Comparison of ENCODE assay signal across 1 cellular context in the genomic region with DNA sequence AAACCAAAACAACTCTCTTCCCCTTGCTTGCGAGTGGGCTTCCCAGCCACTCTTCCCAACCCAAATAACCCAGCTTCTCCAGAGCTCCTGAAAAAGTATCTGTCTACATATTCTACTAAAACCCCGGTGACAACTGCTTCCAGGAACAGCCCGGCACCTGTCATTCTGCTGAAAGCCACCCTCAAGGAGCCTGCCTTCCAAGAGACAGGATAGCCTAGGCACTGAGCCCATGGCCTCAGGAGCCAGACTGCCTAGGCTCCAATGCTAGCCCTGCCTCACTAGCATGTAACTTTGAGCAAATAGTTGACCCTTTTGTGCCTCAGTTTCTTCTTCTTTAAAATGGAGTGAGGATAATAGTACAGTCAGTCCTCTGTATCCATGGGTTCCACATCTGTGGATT.
TF ChIP-seq lines count a peak whose summit lies in the region.

No MANE protein-coding gene starts in this region.

TF ChIP-seq in IMR-90, 13 proteins besides CTCF, POLR2A, EP300 and RAD21:
- TF ChIP-seq BHLHE40 (IDR thresholded peaks at IDR 0.05; ENCODE audit: low read depth, low read length) (no peak), FOS (IDR thresholded peaks at IDR 0.05; ENCODE audit: low read depth, low read length) (no peak), CHD1 (IDR thresholded peaks at IDR 0.05; ENCODE audit: low read depth, low read length) (no peak), MXI1 (IDR thresholded peaks at IDR 0.05; ENCODE audit: borderline replicate concordance, low read depth, low read length) (no peak), MAZ (IDR thresholded peaks at IDR 0.05; ENCODE audit: borderline replicate concordance, low read depth, low read length) (no peak), MAFK (IDR thresholded peaks at IDR 0.05; ENCODE audit: low read depth, low read length) (no peak)
